16 cellular contexts compared by ENCODE assay signal in the genomic region with DNA sequence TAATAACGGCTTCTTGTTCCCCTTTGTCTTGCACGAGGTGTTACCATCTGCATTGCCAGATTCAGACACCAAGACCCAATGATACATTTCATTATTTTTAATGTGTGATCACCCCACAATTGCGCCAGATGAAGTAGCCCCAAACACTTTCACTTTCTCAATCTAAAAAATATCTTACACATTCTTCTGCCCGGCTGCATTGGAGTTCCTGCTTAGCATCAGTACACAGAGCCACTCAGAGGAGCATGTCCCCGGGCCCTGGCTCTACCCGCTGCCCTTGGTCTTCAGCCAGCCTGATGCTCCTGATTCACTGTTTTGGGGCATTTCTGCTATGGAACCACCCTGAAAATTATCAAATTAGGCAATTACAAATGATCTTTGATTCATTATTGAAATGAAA.
DNase-seq lines count a peak whose midpoint lies in the region; ATAC-seq and TF ChIP-seq lines count a peak whose summit lies in the region.
"Had no signal": no experiment of that assay in that cellular context is flagged by ENCODE, and none has a peak within 500 bp of the region (broad histone marks: within the 10 kb centered on the region; RNA-seq: fewer than 3 reads in every experiment).

No MANE protein-coding gene starts in this region.

- H3K27ac Mint-ChIP-seq in stimulated activated memory B cell treated with anti-CD40 and anti-IgM and Interleukin-4, amounts not matched to agents 10 μg/mL and 1 μg/mL and 100 μg/mL, for 72 hours, result no peak overlapping the region
- H3K27ac Mint-ChIP-seq in endodermal cell, result no peak overlapping the region
- H3K27ac Mint-ChIP-seq: CD4-positive, alpha-beta memory T cell had no signal

- peak; percentile 11 for DNase-seq in NCI-H1092 treated with DMSO at 0.1 percent for 48 hours (lab: John Stamatoyannopoulos, UW)
- no peak for DNase-seq in NCI-H1092 (lab: John Stamatoyannopoulos, UW)
- DNase-seq in NCI-H69 (lab: John Stamatoyannopoulos, UW), result peak; percentile 13
- peak; percentile 37 for DNase-seq in choroid plexus epithelial cell (ENCODE audit: low read depth)
- DNase-seq in endodermal cell, result no peak
- no peak for DNase-seq in activated CD4-positive, alpha-beta T cell treated with anti-CD3 and anti-CD28 coated beads, Interleukin-2, amount 50 U/mL, for 48 hours
- no peak for DNase-seq in NCI-H524 treated with DMSO at 0.1 percent for 48 hours (lab: John Stamatoyannopoulos, UW)
- DNase-seq: CD4-positive, alpha-beta memory T cell; NCI-H1105 treated with DMSO at 0.1 percent for 48 hours; NCI-H1694; NCI-H2081 treated with DMSO at 0.1 percent for 48 hours; NCI-H774 had no signal

- H3K4me3 ChIP-seq in choroid plexus epithelial cell (ENCODE audit: low read depth, low read length) (no peak overlapping the region), endodermal cell (ENCODE audit: low read length) (no peak overlapping the region)
- H3K4me3 ChIP-seq: BLaER1 had no signal

- H3K4me3 Mint-ChIP-seq in stimulated activated memory B cell treated with anti-CD40 and anti-IgM and Interleukin-4, amounts not matched to agents 10 μg/mL and 1 μg/mL and 100 μg/mL, for 72 hours, result no peak overlapping the region
- no peak overlapping the region for H3K4me3 Mint-ChIP-seq in endodermal cell
- H3K4me3 Mint-ChIP-seq: CD4-positive, alpha-beta memory T cell had no signal

- no peaks in the 10 kb centered on the region for H3K36me3 Mint-ChIP-seq in stimulated activated memory B cell treated with anti-CD40 and anti-IgM and Interleukin-4, amounts not matched to agents 10 μg/mL and 1 μg/mL and 100 μg/mL, for 72 hours
- no peaks in the 10 kb centered on the region for H3K36me3 Mint-ChIP-seq in endodermal cell (ENCODE audit: low read depth)
- H3K36me3 Mint-ChIP-seq: CD4-positive, alpha-beta memory T cell had no signal

- no peak for ATAC-seq in stimulated activated memory B cell treated with anti-CD40 and anti-IgM and Interleukin-4, amounts not matched to agents 10 μg/mL and 1 μg/mL and 100 μg/mL, for 72 hours

- H3K27me3 Mint-ChIP-seq in stimulated activated memory B cell treated with anti-CD40 and anti-IgM and Interleukin-4, amounts not matched to agents 10 μg/mL and 1 μg/mL and 100 μg/mL, for 72 hours, result no peaks in the 10 kb centered on the region
- no peaks in the 10 kb centered on the region for H3K27me3 Mint-ChIP-seq in endodermal cell (ENCODE audit: insufficient read depth)

- no peaks in the 10 kb centered on the region for H3K27me3 ChIP-seq in endodermal cell (ENCODE audit: control insufficient read depth, insufficient read depth, low read length, poor library complexity, severe bottlenecking)
- H3K27me3 ChIP-seq: BLaER1 had no signal

- no peaks in the 10 kb centered on the region for H3K4me1 ChIP-seq in endodermal cell (ENCODE audit: control insufficient read depth, insufficient read depth, low read length)

- no peak overlapping the region for H3K9ac ChIP-seq in endodermal cell (ENCODE audit: extremely low read depth, low read length, poor library complexity, severe bottlenecking)
- H3K9ac ChIP-seq: BLaER1 had no signal

- TF ChIP-seq CTCF in choroid plexus epithelial cell (conservative IDR thresholded peaks at IDR 0.05; ENCODE audit: low read depth, low read length) (no peak), endodermal cell (conservative IDR thresholded peaks at IDR 0.05) (no peak)

- no peaks in the 10 kb centered on the region for H3K4me1 Mint-ChIP-seq in stimulated activated memory B cell treated with anti-CD40 and anti-IgM and Interleukin-4, amounts not matched to agents 10 μg/mL and 1 μg/mL and 100 μg/mL, for 72 hours
- H3K4me1 Mint-ChIP-seq in endodermal cell, result peaks cover 9% of the 10 kb centered on the region
- H3K4me1 Mint-ChIP-seq: CD4-positive, alpha-beta memory T cell had no signal

- no peak overlapping the region for H3K27ac ChIP-seq in endodermal cell (ENCODE audit: low read depth, low read length)
- H3K27ac ChIP-seq: 22Rv1, BLaER1, HL-60 had no signal

- no peaks in the 10 kb centered on the region for H3K9me3 ChIP-seq in endodermal cell (ENCODE audit: control insufficient read depth, low read length)
- H3K9me3 ChIP-seq: BLaER1 had no signal

- no peaks in the 10 kb centered on the region for H3K9me3 Mint-ChIP-seq in stimulated activated memory B cell treated with anti-CD40 and anti-IgM and Interleukin-4, amounts not matched to agents 10 μg/mL and 1 μg/mL and 100 μg/mL, for 72 hours
- no peaks in the 10 kb centered on the region for H3K9me3 Mint-ChIP-seq in endodermal cell

- H3K36me3 ChIP-seq in endodermal cell (ENCODE audit: control insufficient read depth, insufficient read depth, low read length), result no peaks in the 10 kb centered on the region
- H3K36me3 ChIP-seq: BLaER1 had no signal

- 92 to 94% methylated on average over 6 of the region's 6 CpGs for WGBS in endodermal cell (ENCODE audit: insufficient coverage in 1 of 2, insufficient read length in 1 of 2), 2 experiments

Comparison
In these comparisons a context has a peak if more than half of its experiments do, and no peak if none do; other contexts are left out.
1. DNase-seq: peak in NCI-H1092 treated with DMSO at 0.1 percent for 48 hours (single experiment), NCI-H69 (single experiment) and choroid plexus epithelial cell (single experiment); none in NCI-H1092 (single experiment), endodermal cell (single experiment), activated CD4-positive, alpha-beta T cell treated with anti-CD3 and anti-CD28 coated beads, Interleukin-2, amount 50 U/mL, for 48 hours (0 of 2) and NCI-H524 treated with DMSO at 0.1 percent for 48 hours (single experiment).